8 cellular contexts compared by ENCODE assay signal in genomic region chr5:180208435-180209081, GRCh38. TPM values are rescaled to one million over a fixed set of nuclear protein-coding genes. Genes with fewer than 3 reads are reported as not detected.
A peak's percentile ranks its signal among the peaks of the same experiment; 100 is the strongest.
DNase-seq lines count a peak whose midpoint lies in the region; ATAC-seq and TF ChIP-seq lines count a peak whose summit lies in the region.

No MANE protein-coding gene starts in this region.

- H3K9me2 ChIP-seq in Loucy (replicated peaks; ENCODE audit: low read depth, low read length): no peaks in the 10 kb centered on the region

- in situ Hi-C loops in T47D (cut with HindIII; ENCODE audit: low pct_unique_long_range_greater_than_20kb, low sequenced_read_pairs): no loop called here

- no peaks in the 10 kb centered on the region for H3F3A ChIP-seq in Loucy (ENCODE audit: low read depth)

- H3K9ac ChIP-seq in Loucy (ENCODE audit: low read depth, low read length, poor library complexity, severe bottlenecking): no peak overlapping the region

- no peak for TF ChIP-seq POLR2A in vagina (IDR thresholded peaks at IDR 0.05)

- H3K9me3 ChIP-seq in BE2C (no peaks in the 10 kb centered on the region; the same call in 1 of the 2 replicates), Loucy (ENCODE audit: insufficient read depth, low read depth, low read length) (no peaks in the 10 kb centered on the region), lower lobe of right lung (no peaks in the 10 kb centered on the region), vagina (no peaks in the 10 kb centered on the region)

- peak; percentile 55 for DNase-seq in BE2C
- DNase-seq in T47D (ENCODE audit: low read depth in 1 of 2, low spot score in 1 of 2): peak; percentile 31 to 66
- DNase-seq in lower lobe of right lung: no peak
- DNase-seq in vagina (ENCODE audit: extremely low spot score in 2 of 2): no peak

- TF ChIP-seq CTCF in BE2C (IDR thresholded peaks at IDR 0.05; ENCODE audit: low read depth, low read length) (no peak; the same call in 1 of the 2 replicates), Loucy (conservative IDR thresholded peaks at IDR 0.05; ENCODE audit: low read length) (no peak), lower lobe of right lung (IDR thresholded peaks at IDR 0.05) (no peak), vagina (IDR thresholded peaks at IDR 0.05) (no peak)

- H3K27me3 ChIP-seq in BE2C (peaks cover 9% of the 10 kb centered on the region), Loucy (ENCODE audit: insufficient read depth, low read length, poor library complexity, severe bottlenecking) (no peaks in the 10 kb centered on the region), lower lobe of right lung (ENCODE audit: low read depth) (peaks cover 56% of the 10 kb centered on the region), vagina (peaks cover 10% of the 10 kb centered on the region)

- H3K4me2 ChIP-seq in Loucy (ENCODE audit: low read depth, low read length, poor library complexity, severe bottlenecking): peak overlapping the region; percentile 48

- H3K79me2 ChIP-seq in Loucy (ENCODE audit: insufficient read depth, low read length): no peaks in the 10 kb centered on the region

- no peak overlapping the region for H2AFZ ChIP-seq in Loucy (ENCODE audit: low read length)

- ATAC-seq in GM19035 (IDR thresholded peaks at IDR 0.05; ENCODE audit: unreplicated experiment) (peak; percentile 19), lower lobe of right lung (no peak), GM18868 (IDR thresholded peaks at IDR 0.05; ENCODE audit: unreplicated experiment) (no peak), HG02571 (IDR thresholded peaks at IDR 0.05; ENCODE audit: unreplicated experiment) (no peak)

- H3K27ac ChIP-seq in lower lobe of right lung: no peak overlapping the region
- H3K27ac ChIP-seq in vagina: no peak overlapping the region

- intact Hi-C loops in lower lobe of right lung (cut with DNase I): no loop called here
- intact Hi-C loops in vagina (cut with DNase I): no loop called here

- no peaks in the 10 kb centered on the region for H4K20me1 ChIP-seq in Loucy (ENCODE audit: insufficient read depth, low read length, poor library complexity, severe bottlenecking)

- H3K4me3 ChIP-seq in BE2C (ENCODE audit: low read depth, low read length) (peak overlapping the region; percentile 45), Loucy (ENCODE audit: low read length, poor library complexity, severe bottlenecking) (peak overlapping the region; percentile 51), lower lobe of right lung (peak overlapping the region; percentile 37), vagina (peak overlapping the region; percentile 26 to 31)

- no peaks in the 10 kb centered on the region; the same call in 1 of the 2 replicates for H3K4me1 ChIP-seq in BE2C
- no peaks in the 10 kb centered on the region for H3K4me1 ChIP-seq in Loucy (ENCODE audit: insufficient read depth, low read length, poor library complexity, severe bottlenecking)
- H3K4me1 ChIP-seq in lower lobe of right lung: peaks cover 8% of the 10 kb centered on the region
- H3K4me1 ChIP-seq in vagina: peaks cover 7% of the 10 kb centered on the region

- H3K36me3 ChIP-seq in BE2C (no peaks in the 10 kb centered on the region), Loucy (ENCODE audit: insufficient read depth, low read length) (no peaks in the 10 kb centered on the region), lower lobe of right lung (no peaks in the 10 kb centered on the region), vagina (no peaks in the 10 kb centered on the region)

RNA-seq across cellular contexts. Expression of gene RASGEF1C, which starts 0.5 kb away (rescaled TPM):
- not detected for polyA plus RNA-seq in BE2C (2012; ENCODE audit: insufficient read depth, insufficient read length, low read depth)
- total RNA-seq in lower lobe of right lung: not detected
- total RNA-seq in vagina: 2.5 TPM

Comparison
In these comparisons a context has a peak if more than half of its experiments do, and no peak if none do; other contexts are left out.
1. DNase-seq: peak in BE2C (single experiment) and T47D (2 of 2); none in lower lobe of right lung (single experiment) and vagina (0 of 2).
2. Peak in every context shown above with its lines, with median percentiles within 50 percentile points of each other: H3K4me3 ChIP-seq.